Comparison of ENCODE assay signal across 17 cellular contexts in genomic region chr2:45291283-45291682, GRCh38.
"Had no signal": no experiment of that assay in that cellular context is flagged by ENCODE, and none has a peak within 500 bp of the region (broad histone marks: within the 10 kb centered on the region; RNA-seq: fewer than 3 reads in every experiment).

No MANE protein-coding gene starts in this region.

- H3K36me3 ChIP-seq: gastrocnemius medialis, right lobe of liver, stomach, thoracic aorta had no signal

- H3K27ac ChIP-seq: gastrocnemius medialis, parathyroid adenoma, right lobe of liver, stomach, thoracic aorta had no signal

- H3K9me3 ChIP-seq: gastrocnemius medialis, mucosa of descending colon, right lobe of liver, stomach, thoracic aorta had no signal

- H3K27me3 ChIP-seq: gastrocnemius medialis, right lobe of liver, stomach had no signal

- DNase-seq: activated CD4-positive, alpha-beta T cell treated with anti-CD3 and anti-CD28 coated beads, Interleukin-2, amount 50 U/mL, for 4 hours; activated effector memory CD4-positive, alpha-beta T cell treated with anti-CD3 and anti-CD28 coated beads, Interleukin-2, amount 50 U/mL, for 16 hours; activated naive CD4-positive, alpha-beta T cell treated with anti-CD3 and anti-CD28 coated beads, Interleukin-2, amount 50 U/mL, for 16 hours; activated T-cell treated with anti-CD3 and anti-CD28 coated beads, Interleukin-2, amount 50 U/mL, for 72 hours; aorta; effector memory CD4-positive, alpha-beta T cell; gastrocnemius medialis; head of caudate nucleus; mesenchymal stem cell; mucosa of descending colon; naive B cell; right lobe of liver; stimulated activated CD4-positive, alpha-beta T cell treated with anti-CD3 and anti-CD28 coated beads, Interleukin-4, amount 100 ng/mL, for 24 hours; stomach had no signal

- H3K4me3 ChIP-seq: gastrocnemius medialis, mucosa of descending colon, right lobe of liver, stomach, thoracic aorta had no signal

- H3K4me1 ChIP-seq: gastrocnemius medialis, parathyroid adenoma, right lobe of liver, stomach had no signal

- ATAC-seq: activated T-cell treated with anti-CD3 and anti-CD28 coated beads, Interleukin-2, amount 50 U/mL, for 72 hours; gastrocnemius medialis; mucosa of descending colon; right lobe of liver; stimulated activated effector memory CD8-positive, alpha-beta T cell treated with anti-CD3 and anti-CD28 coated beads, Interleukin-12 subunit alpha, Interleukin-12 subunit beta, amount 100 ng/mL, for 72 hours had no signal
